1 cellular context compared by ENCODE assay signal in genomic region chr7:100119701-100120517, GRCh38.
A peak's percentile ranks its signal among the peaks of the same experiment; 100 is the strongest.
TF ChIP-seq lines count a peak whose summit lies in the region.

No MANE protein-coding gene starts in this region.

TF ChIP-seq in HepG2, 621 proteins besides CTCF, POLR2A, EP300 and RAD21 (continued from another document and continues in another):
- TF ChIP-seq, protein P1, sequence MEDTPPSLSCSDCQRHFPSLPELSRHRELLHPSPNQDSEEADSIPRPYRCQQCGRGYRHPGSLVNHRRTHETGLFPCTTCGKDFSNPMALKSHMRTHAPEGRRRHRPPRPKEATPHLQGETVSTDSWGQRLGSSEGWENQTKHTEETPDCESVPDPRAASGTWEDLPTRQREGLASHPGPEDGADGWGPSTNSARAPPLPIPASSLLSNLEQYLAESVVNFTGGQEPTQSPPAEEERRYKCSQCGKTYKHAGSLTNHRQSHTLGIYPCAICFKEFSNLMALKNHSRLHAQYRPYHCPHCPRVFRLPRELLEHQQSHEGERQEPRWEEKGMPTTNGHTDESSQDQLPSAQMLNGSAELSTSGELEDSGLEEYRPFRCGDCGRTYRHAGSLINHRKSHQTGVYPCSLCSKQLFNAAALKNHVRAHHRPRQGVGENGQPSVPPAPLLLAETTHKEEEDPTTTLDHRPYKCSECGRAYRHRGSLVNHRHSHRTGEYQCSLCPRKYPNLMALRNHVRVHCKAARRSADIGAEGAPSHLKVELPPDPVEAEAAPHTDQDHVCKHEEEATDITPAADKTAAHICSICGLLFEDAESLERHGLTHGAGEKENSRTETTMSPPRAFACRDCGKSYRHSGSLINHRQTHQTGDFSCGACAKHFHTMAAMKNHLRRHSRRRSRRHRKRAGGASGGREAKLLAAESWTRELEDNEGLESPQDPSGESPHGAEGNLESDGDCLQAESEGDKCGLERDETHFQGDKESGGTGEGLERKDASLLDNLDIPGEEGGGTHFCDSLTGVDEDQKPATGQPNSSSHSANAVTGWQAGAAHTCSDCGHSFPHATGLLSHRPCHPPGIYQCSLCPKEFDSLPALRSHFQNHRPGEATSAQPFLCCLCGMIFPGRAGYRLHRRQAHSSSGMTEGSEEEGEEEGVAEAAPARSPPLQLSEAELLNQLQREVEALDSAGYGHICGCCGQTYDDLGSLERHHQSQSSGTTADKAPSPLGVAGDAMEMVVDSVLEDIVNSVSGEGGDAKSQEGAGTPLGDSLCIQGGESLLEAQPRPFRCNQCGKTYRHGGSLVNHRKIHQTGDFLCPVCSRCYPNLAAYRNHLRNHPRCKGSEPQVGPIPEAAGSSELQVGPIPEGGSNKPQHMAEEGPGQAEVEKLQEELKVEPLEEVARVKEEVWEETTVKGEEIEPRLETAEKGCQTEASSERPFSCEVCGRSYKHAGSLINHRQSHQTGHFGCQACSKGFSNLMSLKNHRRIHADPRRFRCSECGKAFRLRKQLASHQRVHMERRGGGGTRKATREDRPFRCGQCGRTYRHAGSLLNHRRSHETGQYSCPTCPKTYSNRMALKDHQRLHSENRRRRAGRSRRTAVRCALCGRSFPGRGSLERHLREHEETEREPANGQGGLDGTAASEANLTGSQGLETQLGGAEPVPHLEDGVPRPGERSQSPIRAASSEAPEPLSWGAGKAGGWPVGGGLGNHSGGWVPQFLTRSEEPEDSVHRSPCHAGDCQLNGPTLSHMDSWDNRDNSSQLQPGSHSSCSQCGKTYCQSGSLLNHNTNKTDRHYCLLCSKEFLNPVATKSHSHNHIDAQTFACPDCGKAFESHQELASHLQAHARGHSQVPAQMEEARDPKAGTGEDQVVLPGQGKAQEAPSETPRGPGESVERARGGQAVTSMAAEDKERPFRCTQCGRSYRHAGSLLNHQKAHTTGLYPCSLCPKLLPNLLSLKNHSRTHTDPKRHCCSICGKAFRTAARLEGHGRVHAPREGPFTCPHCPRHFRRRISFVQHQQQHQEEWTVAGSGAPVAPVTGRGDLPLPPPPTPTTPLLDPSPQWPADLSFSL (CRISPR knock-in tag; IDR thresholded peaks at IDR 0.05): no peak
- TF ChIP-seq ZNF546 (CRISPR knock-in tag; conservative IDR thresholded peaks at IDR 0.05) (peak; percentile 60; the same call in 1 of the 2 replicates), SOX5 (CRISPR knock-in tag; IDR thresholded peaks at IDR 0.05; ENCODE audit: borderline replicate concordance) (no peak), SETDB1 (CRISPR knock-in tag; IDR thresholded peaks at IDR 0.05; ENCODE audit: borderline replicate concordance) (no peak), KLF9 (CRISPR knock-in tag; IDR thresholded peaks at IDR 0.05; ENCODE audit: low read depth) (no peak), PRPF4 (IDR thresholded peaks at IDR 0.05; ENCODE audit: low read depth, low read length, poor library complexity, severe bottlenecking) (no peak), MBD4 (IDR thresholded peaks at IDR 0.05; ENCODE audit: borderline replicate concordance, low read length) (no peak), SMAD1 (CRISPR knock-in tag; IDR thresholded peaks at IDR 0.05; ENCODE audit: borderline replicate concordance, low read depth) (no peak), FLYWCH1 (CRISPR knock-in tag; IDR thresholded peaks at IDR 0.05) (no peak), KLF15 (CRISPR knock-in tag; IDR thresholded peaks at IDR 0.05; ENCODE audit: borderline replicate concordance) (no peak), SNAPC5 (CRISPR knock-in tag; IDR thresholded peaks at IDR 0.05; ENCODE audit: borderline replicate concordance) (no peak), CREB1 (IDR thresholded peaks at IDR 0.05) (no peak), CREB1 (CRISPR knock-in tag; IDR thresholded peaks at IDR 0.05) (no peak), ZNF746 (CRISPR knock-in tag; IDR thresholded peaks at IDR 0.05) (no peak), HMG20B (CRISPR knock-in tag; conservative IDR thresholded peaks at IDR 0.05) (no peak), HNRNPUL1 (IDR thresholded peaks at IDR 0.05; ENCODE audit: low read depth, low read length) (no peak), NFIC (IDR thresholded peaks at IDR 0.05; ENCODE audit: low read length) (no peak), SP2 (CRISPR knock-in tag; IDR thresholded peaks at IDR 0.05) (no peak), SMARCE1 (IDR thresholded peaks at IDR 0.05; ENCODE audit: borderline replicate concordance) (no peak), ADNP (CRISPR knock-in tag; IDR thresholded peaks at IDR 0.05) (no peak), PITX1 (CRISPR knock-in tag; IDR thresholded peaks at IDR 0.05) (peak; percentile 12; the same call in 1 of the 2 replicates), PBX3 (CRISPR knock-in tag; IDR thresholded peaks at IDR 0.05; ENCODE audit: borderline replicate concordance) (no peak), ARNTL (CRISPR knock-in tag; IDR thresholded peaks at IDR 0.05) (no peak), ZGPAT (CRISPR knock-in tag; IDR thresholded peaks at IDR 0.05) (no peak), GATAD2A (CRISPR knock-in tag; IDR thresholded peaks at IDR 0.05) (peak; percentile 6; the same call in 1 of the 2 replicates), THAP11 (CRISPR knock-in tag; IDR thresholded peaks at IDR 0.05) (peak; percentile 96), ZNF18 (CRISPR knock-in tag; IDR thresholded peaks at IDR 0.05; ENCODE audit: insufficient replicate concordance) (peak; percentile 16), ESRRA (CRISPR knock-in tag; IDR thresholded peaks at IDR 0.05; ENCODE audit: low read depth) (no peak), ZNF879 (CRISPR knock-in tag; IDR thresholded peaks at IDR 0.05) (no peak), TMF1 (CRISPR knock-in tag; IDR thresholded peaks at IDR 0.05; ENCODE audit: low read depth) (no peak), GABPB1 (CRISPR knock-in tag; IDR thresholded peaks at IDR 0.05) (no peak), ZNF496 (CRISPR knock-in tag; IDR thresholded peaks at IDR 0.05; ENCODE audit: insufficient replicate concordance) (no peak), ZNF292 (CRISPR knock-in tag; IDR thresholded peaks at IDR 0.05; ENCODE audit: borderline replicate concordance, low read depth) (peak; percentile 39; the same call in 1 of the 2 replicates), MZF1 (CRISPR knock-in tag; IDR thresholded peaks at IDR 0.05; ENCODE audit: borderline replicate concordance) (no peak), ZNF335 (CRISPR knock-in tag; IDR thresholded peaks at IDR 0.05) (0 out of 2 replicates have a peak, but pooled peaks have one; percentile 21), ZNF768 (CRISPR knock-in tag; IDR thresholded peaks at IDR 0.05) (no peak), GLI4 (CRISPR knock-in tag; IDR thresholded peaks at IDR 0.05; ENCODE audit: borderline replicate concordance) (no peak), ZNF773 (CRISPR knock-in tag; IDR thresholded peaks at IDR 0.05; ENCODE audit: borderline replicate concordance) (no peak), ATF3 (CRISPR knock-in tag; IDR thresholded peaks at IDR 0.05) (no peak), ZNF703 (CRISPR knock-in tag; IDR thresholded peaks at IDR 0.05; ENCODE audit: borderline replicate concordance) (no peak), ATM (IDR thresholded peaks at IDR 0.05; ENCODE audit: borderline replicate concordance) (no peak), ZNF713 (CRISPR knock-in tag; IDR thresholded peaks at IDR 0.05) (no peak), MIER2 (CRISPR knock-in tag; IDR thresholded peaks at IDR 0.05) (no peak), ZNF788 (CRISPR knock-in tag; IDR thresholded peaks at IDR 0.05; ENCODE audit: borderline replicate concordance) (no peak), ZNF382 (CRISPR knock-in tag; IDR thresholded peaks at IDR 0.05; ENCODE audit: borderline replicate concordance) (no peak), ZNF33B (CRISPR knock-in tag; IDR thresholded peaks at IDR 0.05) (no peak), HCFC1 (IDR thresholded peaks at IDR 0.05; ENCODE audit: low read depth, low read length) (peak; percentile 65), CBX1 (IDR thresholded peaks at IDR 0.05; ENCODE audit: low read depth) (no peak), ZMYM2 (CRISPR knock-in tag; IDR thresholded peaks at IDR 0.05) (no peak), MTF2 (CRISPR knock-in tag; IDR thresholded peaks at IDR 0.05; ENCODE audit: borderline replicate concordance) (no peak; the same call in 1 of the 2 replicates), PTBP1 (IDR thresholded peaks at IDR 0.05; ENCODE audit: low read depth, low read length, poor library complexity, severe bottlenecking) (no peak), ZNF329 (CRISPR knock-in tag; IDR thresholded peaks at IDR 0.05; ENCODE audit: low read depth) (no peak), HDAC1 (CRISPR knock-in tag; IDR thresholded peaks at IDR 0.05) (no peak), CC2D1A (CRISPR knock-in tag; IDR thresholded peaks at IDR 0.05) (no peak), SNAI1 (CRISPR knock-in tag; IDR thresholded peaks at IDR 0.05; ENCODE audit: borderline replicate concordance) (no peak; the same call in 1 of the 2 replicates)
- TF ChIP-seq, protein P2, sequence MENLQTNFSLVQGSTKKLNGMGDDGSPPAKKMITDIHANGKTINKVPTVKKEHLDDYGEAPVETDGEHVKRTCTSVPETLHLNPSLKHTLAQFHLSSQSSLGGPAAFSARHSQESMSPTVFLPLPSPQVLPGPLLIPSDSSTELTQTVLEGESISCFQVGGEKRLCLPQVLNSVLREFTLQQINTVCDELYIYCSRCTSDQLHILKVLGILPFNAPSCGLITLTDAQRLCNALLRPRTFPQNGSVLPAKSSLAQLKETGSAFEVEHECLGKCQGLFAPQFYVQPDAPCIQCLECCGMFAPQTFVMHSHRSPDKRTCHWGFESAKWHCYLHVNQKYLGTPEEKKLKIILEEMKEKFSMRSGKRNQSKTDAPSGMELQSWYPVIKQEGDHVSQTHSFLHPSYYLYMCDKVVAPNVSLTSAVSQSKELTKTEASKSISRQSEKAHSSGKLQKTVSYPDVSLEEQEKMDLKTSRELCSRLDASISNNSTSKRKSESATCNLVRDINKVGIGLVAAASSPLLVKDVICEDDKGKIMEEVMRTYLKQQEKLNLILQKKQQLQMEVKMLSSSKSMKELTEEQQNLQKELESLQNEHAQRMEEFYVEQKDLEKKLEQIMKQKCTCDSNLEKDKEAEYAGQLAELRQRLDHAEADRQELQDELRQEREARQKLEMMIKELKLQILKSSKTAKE (CRISPR knock-in tag; IDR thresholded peaks at IDR 0.05; ENCODE audit: borderline replicate concordance): no peak
- TF ChIP-seq, protein P3, sequence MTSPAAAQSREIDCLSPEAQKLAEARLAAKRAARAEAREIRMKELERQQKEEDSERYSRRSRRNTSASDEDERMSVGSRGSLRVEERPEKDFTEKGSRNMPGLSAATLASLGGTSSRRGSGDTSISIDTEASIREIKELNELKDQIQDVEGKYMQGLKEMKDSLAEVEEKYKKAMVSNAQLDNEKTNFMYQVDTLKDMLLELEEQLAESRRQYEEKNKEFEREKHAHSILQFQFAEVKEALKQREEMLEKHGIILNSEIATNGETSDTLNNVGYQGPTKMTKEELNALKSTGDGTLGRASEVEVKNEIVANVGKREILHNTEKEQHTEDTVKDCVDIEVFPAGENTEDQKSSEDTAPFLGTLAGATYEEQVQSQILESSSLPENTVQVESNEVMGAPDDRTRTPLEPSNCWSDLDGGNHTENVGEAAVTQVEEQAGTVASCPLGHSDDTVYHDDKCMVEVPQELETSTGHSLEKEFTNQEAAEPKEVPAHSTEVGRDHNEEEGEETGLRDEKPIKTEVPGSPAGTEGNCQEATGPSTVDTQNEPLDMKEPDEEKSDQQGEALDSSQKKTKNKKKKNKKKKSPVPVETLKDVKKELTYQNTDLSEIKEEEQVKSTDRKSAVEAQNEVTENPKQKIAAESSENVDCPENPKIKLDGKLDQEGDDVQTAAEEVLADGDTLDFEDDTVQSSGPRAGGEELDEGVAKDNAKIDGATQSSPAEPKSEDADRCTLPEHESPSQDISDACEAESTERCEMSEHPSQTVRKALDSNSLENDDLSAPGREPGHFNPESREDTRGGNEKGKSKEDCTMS (CRISPR knock-in tag; conservative IDR thresholded peaks at IDR 0.05): no peak
- TF ChIP-seq, protein P4, sequence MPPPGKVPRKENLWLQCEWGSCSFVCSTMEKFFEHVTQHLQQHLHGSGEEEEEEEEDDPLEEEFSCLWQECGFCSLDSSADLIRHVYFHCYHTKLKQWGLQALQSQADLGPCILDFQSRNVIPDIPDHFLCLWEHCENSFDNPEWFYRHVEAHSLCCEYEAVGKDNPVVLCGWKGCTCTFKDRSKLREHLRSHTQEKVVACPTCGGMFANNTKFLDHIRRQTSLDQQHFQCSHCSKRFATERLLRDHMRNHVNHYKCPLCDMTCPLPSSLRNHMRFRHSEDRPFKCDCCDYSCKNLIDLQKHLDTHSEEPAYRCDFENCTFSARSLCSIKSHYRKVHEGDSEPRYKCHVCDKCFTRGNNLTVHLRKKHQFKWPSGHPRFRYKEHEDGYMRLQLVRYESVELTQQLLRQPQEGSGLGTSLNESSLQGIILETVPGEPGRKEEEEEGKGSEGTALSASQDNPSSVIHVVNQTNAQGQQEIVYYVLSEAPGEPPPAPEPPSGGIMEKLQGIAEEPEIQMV (CRISPR knock-in tag; IDR thresholded peaks at IDR 0.05; ENCODE audit: low read depth): no peak
